In genomic region chr4:185051283-185051682, GRCh38 we compare ENCODE assay signal across 4 cellular contexts. TPM values are rescaled to one million over a fixed set of nuclear protein-coding genes. Genes with fewer than 3 reads are reported as not detected.
"Had no signal": no experiment of that assay in that cellular context is flagged by ENCODE, and none has a peak within 500 bp of the region (broad histone marks: within the 10 kb centered on the region; RNA-seq: fewer than 3 reads in every experiment).

No MANE protein-coding gene starts in this region.

RNA-seq across cellular contexts. Expression of gene HELT, which starts 33.0 kb away (rescaled TPM):
- total RNA-seq: HT-29, HT1080, IMR-90 had no signal
- polyA plus RNA-seq: IgD-negative memory B cell, IMR-90 had no signal
